ENCODE assay signal across 20 cellular contexts in the genomic region with DNA sequence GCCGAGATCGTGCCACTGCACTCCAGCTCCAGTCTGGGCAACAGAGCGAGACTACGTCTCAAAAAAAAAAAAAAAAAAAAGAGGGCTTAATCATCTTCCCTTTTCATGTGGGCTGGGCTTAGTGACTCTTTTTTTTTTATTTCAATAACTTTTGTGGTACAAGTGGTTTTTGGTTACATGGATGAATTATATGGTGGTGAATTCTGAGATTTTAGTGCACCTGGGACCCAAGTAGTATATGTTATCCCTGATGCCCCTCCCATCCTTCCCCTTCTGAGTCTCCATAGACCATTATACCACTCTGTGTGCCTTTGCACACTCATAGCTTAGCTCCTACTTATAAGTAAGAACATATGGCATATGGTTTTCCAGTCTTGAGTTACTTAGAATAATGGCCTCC. TPM values are rescaled to one million over a fixed set of nuclear protein-coding genes. Genes with fewer than 3 reads are reported as not detected.
DNase-seq lines count a peak whose midpoint lies in the region; ATAC-seq lines count a peak whose summit lies in the region.
"Had no signal": no experiment of that assay in that cellular context is flagged by ENCODE, and none has a peak within 500 bp of the region (broad histone marks: within the 10 kb centered on the region; RNA-seq: fewer than 3 reads in every experiment).

No MANE protein-coding gene starts in this region.

- no peaks in the 10 kb centered on the region for H3K27me3 Mint-ChIP-seq in effector memory CD8-positive, alpha-beta T cell

- ATAC-seq in effector memory CD8-positive, alpha-beta T cell (replicated peaks): peak; percentile 9
- ATAC-seq in stimulated activated effector memory CD8-positive, alpha-beta T cell treated with anti-CD3 and anti-CD28 coated beads, Interleukin-12 subunit alpha, Interleukin-12 subunit beta, amount 100 ng/mL, for 72 hours: no peak
- ATAC-seq: CD8-positive, alpha-beta T cell; GM12878 had no signal

- peaks cover 7 to 8% of the 10 kb centered on the region in 2 donors for H3K9me3 Mint-ChIP-seq in effector memory CD8-positive, alpha-beta T cell
- peaks cover 6% of the 10 kb centered on the region for H3K9me3 Mint-ChIP-seq in stimulated activated effector memory CD8-positive, alpha-beta T cell treated with anti-CD3 and anti-CD28 coated beads, Interleukin-12 subunit alpha, Interleukin-12 subunit beta, amount 100 ng/mL, for 72 hours

- peaks cover 0 to 27% of the 10 kb centered on the region in 2 donors for H3K4me1 Mint-ChIP-seq in effector memory CD8-positive, alpha-beta T cell (ENCODE audit: low read depth in 2 of 2)
- peaks cover 41% of the 10 kb centered on the region for H3K4me1 Mint-ChIP-seq in stimulated activated effector memory CD8-positive, alpha-beta T cell treated with anti-CD3 and anti-CD28 coated beads, Interleukin-12 subunit alpha, Interleukin-12 subunit beta, amount 100 ng/mL, for 72 hours
- H3K4me1 Mint-ChIP-seq: B cell had no signal

- peak overlapping the region in 1 of 2 donors; percentile 76 for H3K4me3 Mint-ChIP-seq in effector memory CD8-positive, alpha-beta T cell
- peak overlapping the region; percentile 55 for H3K4me3 Mint-ChIP-seq in stimulated activated effector memory CD8-positive, alpha-beta T cell treated with anti-CD3 and anti-CD28 coated beads, Interleukin-12 subunit alpha, Interleukin-12 subunit beta, amount 100 ng/mL, for 72 hours
- H3K4me3 Mint-ChIP-seq: B cell; CD4-positive, alpha-beta T cell; CD8-positive, alpha-beta T cell had no signal

- peaks cover 12% of the 10 kb centered on the region for H3K36me3 Mint-ChIP-seq in effector memory CD8-positive, alpha-beta T cell (ENCODE audit: insufficient read depth)
- H3K36me3 Mint-ChIP-seq in stimulated activated effector memory CD8-positive, alpha-beta T cell treated with anti-CD3 and anti-CD28 coated beads, Interleukin-12 subunit alpha, Interleukin-12 subunit beta, amount 100 ng/mL, for 72 hours: peaks cover 5% of the 10 kb centered on the region
- H3K36me3 Mint-ChIP-seq: CD8-positive, alpha-beta T cell had no signal

- peak overlapping the region in 1 of 2 donors; percentile 92 for H3K27ac Mint-ChIP-seq in effector memory CD8-positive, alpha-beta T cell
- peak overlapping the region; percentile 92 for H3K27ac Mint-ChIP-seq in stimulated activated effector memory CD8-positive, alpha-beta T cell treated with anti-CD3 and anti-CD28 coated beads, Interleukin-12 subunit alpha, Interleukin-12 subunit beta, amount 100 ng/mL, for 72 hours
- H3K27ac Mint-ChIP-seq: B cell; CD4-positive, alpha-beta T cell; CD8-positive, alpha-beta T cell had no signal

- peak; percentile 71 for DNase-seq in Jurkat, Clone E6-1 (ENCODE audit: low read depth, low spot score)
- no peak for DNase-seq in effector memory CD8-positive, alpha-beta T cell
- no peak for DNase-seq in stimulated activated effector memory CD8-positive, alpha-beta T cell treated with anti-CD3 and anti-CD28 coated beads, Interleukin-12 subunit alpha, Interleukin-12 subunit beta, amount 100 ng/mL, for 72 hours (ENCODE audit: low spot score in 2 of 2)
- DNase-seq in NCI-H187 (lab: John Stamatoyannopoulos, UW) (no peak), dermis blood vessel endothelial cell (no peak), SIG-M5 (lab: John Stamatoyannopoulos, UW) (no peak)
- DNase-seq: 8988T; ACHN; AML-193; Caco-2; Calu3; CD4-positive, alpha-beta T cell; CD8-positive, alpha-beta T cell; DMS79 treated with DMSO at 0.1 percent for 48 hours; EL; GDM1 had no signal

- no peak overlapping the region for H3K4me3 ChIP-seq in Jurkat, Clone E6-1 (ENCODE audit: low read length)
- H3K4me3 ChIP-seq: BLaER1 treated with 17β-estradiol and CSF1 and Interleukin-3, amounts not matched to agents 10 nM and 100 nM; GM12878 had no signal

RNA-seq across cellular contexts. Expression of a gene that starts 4.8 kb away (rescaled TPM):
- polyA plus RNA-seq in Jurkat, Clone E6-1 (2012; ENCODE audit: insufficient read depth, insufficient read length): not detected
- total RNA-seq in dermis blood vessel endothelial cell: 0.28 and 0.68 TPM in 2 replicates
- total RNA-seq: Caco-2, Calu3, G401 had no signal
